ENCODE assay signal across 1 cellular context in genomic region chr1:212648431-212648830, GRCh38.
TF ChIP-seq lines count a peak whose summit lies in the region.

No MANE protein-coding gene starts in this region.

TF ChIP-seq in IMR-90, 13 proteins besides CTCF, POLR2A, EP300 and RAD21:
- TF ChIP-seq BHLHE40 (IDR thresholded peaks at IDR 0.05; ENCODE audit: low read depth, low read length) = no peak
- no peak for TF ChIP-seq RCOR1 (IDR thresholded peaks at IDR 0.05; ENCODE audit: insufficient replicate concordance, low read length)
- no peak for TF ChIP-seq RFX5 (IDR thresholded peaks at IDR 0.05; ENCODE audit: low read depth, low read length)
- TF ChIP-seq, protein P1, sequence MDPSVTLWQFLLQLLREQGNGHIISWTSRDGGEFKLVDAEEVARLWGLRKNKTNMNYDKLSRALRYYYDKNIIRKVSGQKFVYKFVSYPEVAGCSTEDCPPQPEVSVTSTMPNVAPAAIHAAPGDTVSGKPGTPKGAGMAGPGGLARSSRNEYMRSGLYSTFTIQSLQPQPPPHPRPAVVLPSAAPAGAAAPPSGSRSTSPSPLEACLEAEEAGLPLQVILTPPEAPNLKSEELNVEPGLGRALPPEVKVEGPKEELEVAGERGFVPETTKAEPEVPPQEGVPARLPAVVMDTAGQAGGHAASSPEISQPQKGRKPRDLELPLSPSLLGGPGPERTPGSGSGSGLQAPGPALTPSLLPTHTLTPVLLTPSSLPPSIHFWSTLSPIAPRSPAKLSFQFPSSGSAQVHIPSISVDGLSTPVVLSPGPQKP (IDR thresholded peaks at IDR 0.05; ENCODE audit: borderline replicate concordance, low read depth, low read length) = no peak
- no peak for TF ChIP-seq MAZ (IDR thresholded peaks at IDR 0.05; ENCODE audit: borderline replicate concordance, low read depth, low read length)
- no peak for TF ChIP-seq NFE2L2 (IDR thresholded peaks at IDR 0.05; ENCODE audit: low read depth, low read length)
- TF ChIP-seq SMC3 (IDR thresholded peaks at IDR 0.05; ENCODE audit: low read depth, low read length) = no peak
- TF ChIP-seq CEBPB (IDR thresholded peaks at IDR 0.05; ENCODE audit: low read depth, low read length) = no peak
- TF ChIP-seq USF2 (IDR thresholded peaks at IDR 0.05; ENCODE audit: low read depth, low read length) = no peak
- no peak for TF ChIP-seq MXI1 (IDR thresholded peaks at IDR 0.05; ENCODE audit: borderline replicate concordance, low read depth, low read length)
- no peak for TF ChIP-seq MAFK (IDR thresholded peaks at IDR 0.05; ENCODE audit: low read depth, low read length)
- no peak for TF ChIP-seq CHD1 (IDR thresholded peaks at IDR 0.05; ENCODE audit: low read depth, low read length)
- TF ChIP-seq FOS (IDR thresholded peaks at IDR 0.05; ENCODE audit: low read depth, low read length) = no peak
